Comparison of ENCODE assay signal across 1 cellular context in the genomic region with DNA sequence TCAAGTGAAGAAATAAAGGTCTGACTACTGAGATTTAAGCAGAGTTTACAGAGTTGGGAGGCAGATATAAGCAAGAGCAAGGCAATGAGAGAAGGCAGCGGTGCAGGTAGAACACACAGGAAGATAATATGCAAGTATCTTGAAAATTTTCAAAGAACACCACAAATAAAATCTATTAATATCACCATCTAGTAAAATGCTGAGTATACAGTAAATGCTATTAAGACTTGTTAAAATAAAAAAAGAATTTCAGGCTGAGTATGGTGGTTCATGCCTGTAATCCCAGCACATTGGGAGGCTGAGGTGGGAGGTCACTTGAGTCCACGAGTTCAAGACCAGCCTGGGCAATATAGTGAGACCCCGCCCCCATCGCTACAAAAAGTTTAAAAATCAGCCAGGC.
TF ChIP-seq lines count a peak whose summit lies in the region.

No MANE protein-coding gene starts in this region.

TF ChIP-seq in HepG2, 621 proteins besides CTCF, POLR2A, EP300 and RAD21:
- no peak for TF ChIP-seq TBL1XR1 (IDR thresholded peaks at IDR 0.05; ENCODE audit: borderline replicate concordance, low read length, partially characterized antibody)
- 0 out of 2 replicates have a peak, but pooled peaks have one; percentile 25 for TF ChIP-seq ZNF121 (CRISPR knock-in tag; IDR thresholded peaks at IDR 0.05)
- TF ChIP-seq ZMAT5 (CRISPR knock-in tag; IDR thresholded peaks at IDR 0.05; ENCODE audit: borderline replicate concordance, low read depth) = no peak
- no peak for TF ChIP-seq THYN1 (CRISPR knock-in tag; IDR thresholded peaks at IDR 0.05; ENCODE audit: borderline replicate concordance, low read depth)
- TF ChIP-seq HMGXB3 (CRISPR knock-in tag; IDR thresholded peaks at IDR 0.05; ENCODE audit: borderline replicate concordance) = no peak
- TF ChIP-seq ZNF569 (CRISPR knock-in tag; IDR thresholded peaks at IDR 0.05; ENCODE audit: borderline replicate concordance) = no peak
- TF ChIP-seq, protein P1, sequence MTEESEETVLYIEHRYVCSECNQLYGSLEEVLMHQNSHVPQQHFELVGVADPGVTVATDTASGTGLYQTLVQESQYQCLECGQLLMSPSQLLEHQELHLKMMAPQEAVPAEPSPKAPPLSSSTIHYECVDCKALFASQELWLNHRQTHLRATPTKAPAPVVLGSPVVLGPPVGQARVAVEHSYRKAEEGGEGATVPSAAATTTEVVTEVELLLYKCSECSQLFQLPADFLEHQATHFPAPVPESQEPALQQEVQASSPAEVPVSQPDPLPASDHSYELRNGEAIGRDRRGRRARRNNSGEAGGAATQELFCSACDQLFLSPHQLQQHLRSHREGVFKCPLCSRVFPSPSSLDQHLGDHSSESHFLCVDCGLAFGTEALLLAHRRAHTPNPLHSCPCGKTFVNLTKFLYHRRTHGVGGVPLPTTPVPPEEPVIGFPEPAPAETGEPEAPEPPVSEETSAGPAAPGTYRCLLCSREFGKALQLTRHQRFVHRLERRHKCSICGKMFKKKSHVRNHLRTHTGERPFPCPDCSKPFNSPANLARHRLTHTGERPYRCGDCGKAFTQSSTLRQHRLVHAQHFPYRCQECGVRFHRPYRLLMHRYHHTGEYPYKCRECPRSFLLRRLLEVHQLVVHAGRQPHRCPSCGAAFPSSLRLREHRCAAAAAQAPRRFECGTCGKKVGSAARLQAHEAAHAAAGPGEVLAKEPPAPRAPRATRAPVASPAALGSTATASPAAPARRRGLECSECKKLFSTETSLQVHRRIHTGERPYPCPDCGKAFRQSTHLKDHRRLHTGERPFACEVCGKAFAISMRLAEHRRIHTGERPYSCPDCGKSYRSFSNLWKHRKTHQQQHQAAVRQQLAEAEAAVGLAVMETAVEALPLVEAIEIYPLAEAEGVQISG (CRISPR knock-in tag; IDR thresholded peaks at IDR 0.05) = no peak
- TF ChIP-seq, protein P2, sequence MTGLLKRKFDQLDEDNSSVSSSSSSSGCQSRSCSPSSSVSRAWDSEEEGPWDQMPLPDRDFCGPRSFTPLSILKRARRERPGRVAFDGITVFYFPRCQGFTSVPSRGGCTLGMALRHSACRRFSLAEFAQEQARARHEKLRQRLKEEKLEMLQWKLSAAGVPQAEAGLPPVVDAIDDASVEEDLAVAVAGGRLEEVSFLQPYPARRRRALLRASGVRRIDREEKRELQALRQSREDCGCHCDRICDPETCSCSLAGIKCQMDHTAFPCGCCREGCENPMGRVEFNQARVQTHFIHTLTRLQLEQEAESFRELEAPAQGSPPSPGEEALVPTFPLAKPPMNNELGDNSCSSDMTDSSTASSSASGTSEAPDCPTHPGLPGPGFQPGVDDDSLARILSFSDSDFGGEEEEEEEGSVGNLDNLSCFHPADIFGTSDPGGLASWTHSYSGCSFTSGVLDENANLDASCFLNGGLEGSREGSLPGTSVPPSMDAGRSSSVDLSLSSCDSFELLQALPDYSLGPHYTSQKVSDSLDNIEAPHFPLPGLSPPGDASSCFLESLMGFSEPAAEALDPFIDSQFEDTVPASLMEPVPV (CRISPR knock-in tag; IDR thresholded peaks at IDR 0.05) = no peak
- TF ChIP-seq PTBP1 (IDR thresholded peaks at IDR 0.05; ENCODE audit: low read depth, low read length, poor library complexity, severe bottlenecking) = no peak
- TF ChIP-seq ZNF383 (CRISPR knock-in tag; IDR thresholded peaks at IDR 0.05; ENCODE audit: borderline replicate concordance) = no peak
- TF ChIP-seq ZNF567 (CRISPR knock-in tag; IDR thresholded peaks at IDR 0.05; ENCODE audit: borderline replicate concordance) = no peak
- TF ChIP-seq RORA (CRISPR knock-in tag; IDR thresholded peaks at IDR 0.05) = no peak
- no peak for TF ChIP-seq NFATC3 (CRISPR knock-in tag; IDR thresholded peaks at IDR 0.05)
- no peak for TF ChIP-seq ZNF644 (CRISPR knock-in tag; IDR thresholded peaks at IDR 0.05; ENCODE audit: low read depth)
- no peak for TF ChIP-seq STAG1 (CRISPR knock-in tag; IDR thresholded peaks at IDR 0.05)
- peak; percentile 8; the same call in 1 of the 2 replicates for TF ChIP-seq MAFF (IDR thresholded peaks at IDR 0.05; ENCODE audit: low read depth, low read length)
- peak; percentile 36 to 67; a peak in 2 of 4 replicates for TF ChIP-seq MAFK (conservative IDR thresholded peaks at IDR 0.05 in 1 of 2, IDR thresholded peaks at IDR 0.05 in 1 of 2; ENCODE audit: low read length in 2 of 2)
